Comparison of ENCODE assay signal across 25 cellular contexts in the genomic region with DNA sequence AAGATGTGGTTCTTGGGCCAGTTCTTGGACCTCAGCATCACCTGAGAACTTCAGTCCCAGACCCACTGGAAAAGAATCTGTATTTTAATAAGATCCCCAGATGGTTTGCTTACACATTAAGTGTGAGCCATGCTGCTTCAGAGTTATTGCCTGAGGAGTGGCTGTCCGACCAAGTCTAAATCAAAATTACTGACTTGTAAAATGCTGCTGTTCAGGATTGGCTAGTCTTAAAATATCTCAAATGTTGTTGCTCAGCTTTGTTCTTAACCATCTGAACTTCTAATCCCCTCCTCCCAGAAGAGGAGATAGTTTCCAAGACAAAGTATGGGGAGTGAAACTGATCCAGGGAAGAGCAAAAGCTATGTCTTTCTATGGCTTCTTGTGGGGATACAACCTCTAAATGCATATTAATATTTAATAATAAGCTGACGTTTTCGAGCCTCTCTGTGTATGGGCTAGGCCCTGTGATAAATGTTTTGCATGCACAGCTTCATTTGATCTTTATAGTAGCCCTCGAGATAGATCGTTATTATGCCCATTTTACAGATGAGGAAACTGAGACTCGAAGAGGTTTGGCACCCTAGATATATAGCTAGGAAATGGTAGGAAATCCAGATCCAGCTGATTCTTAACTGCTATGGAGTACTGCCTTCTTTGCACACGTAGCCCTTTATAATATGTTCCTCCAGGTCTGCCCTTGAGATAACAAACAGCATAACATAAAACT. TPM values are rescaled to one million over a fixed set of nuclear protein-coding genes. Genes with fewer than 3 reads are reported as not detected.
DNase-seq lines count a peak whose midpoint lies in the region; ATAC-seq and TF ChIP-seq lines count a peak whose summit lies in the region.
"Had no signal": no experiment of that assay in that cellular context is flagged by ENCODE, and none has a peak within 500 bp of the region (broad histone marks: within the 10 kb centered on the region; RNA-seq: fewer than 3 reads in every experiment).

No MANE protein-coding gene starts in this region.

- ATAC-seq in stimulated activated effector memory CD8-positive, alpha-beta T cell treated with anti-CD3 and anti-CD28 coated beads, Interleukin-12 subunit alpha, Interleukin-12 subunit beta, amount 100 ng/mL, for 72 hours = no peak
- ATAC-seq: CD8-positive, alpha-beta T cell had no signal

- H3K27ac ChIP-seq in epithelial cell of prostate (peak overlapping the region; percentile 12), muscle layer of colon (ENCODE audit: low read depth, low read length) (peak overlapping the region; percentile 13), uterus (peak overlapping the region; percentile 62 to 67), coronary artery (no peak overlapping the region)
- no peak overlapping the region for H3K27ac ChIP-seq in CD8-positive, alpha-beta memory T cell (ENCODE audit: low read depth, low read length)

- no peaks in the 10 kb centered on the region for H3K9me3 Mint-ChIP-seq in stimulated activated effector memory CD8-positive, alpha-beta T cell treated with anti-CD3 and anti-CD28 coated beads, Interleukin-12 subunit alpha, Interleukin-12 subunit beta, amount 100 ng/mL, for 72 hours
- H3K9me3 Mint-ChIP-seq in CD8-positive, alpha-beta memory T cell = no peaks in the 10 kb centered on the region
- H3K9me3 Mint-ChIP-seq: CD8-positive, alpha-beta T cell; IgD-negative memory B cell had no signal

- intact Hi-C loops in uterus (cut with DNase I; ENCODE audit: low total_unique reads) = no loop called here

- peaks cover 54% of the 10 kb centered on the region for H3K4me1 ChIP-seq in muscle layer of colon (ENCODE audit: insufficient read depth, low read length)
- peaks cover 2 to 6% of the 10 kb centered on the region in 2 donors for H3K4me1 ChIP-seq in uterus
- no peaks in the 10 kb centered on the region for H3K4me1 ChIP-seq in CD8-positive, alpha-beta memory T cell (ENCODE audit: insufficient read depth, low read length)

- H3K9ac ChIP-seq in muscle layer of colon (ENCODE audit: low read length) = no peak overlapping the region
- H3K9ac ChIP-seq: SK-N-SH had no signal

- DNase-seq in NCI-H2171 treated with DMSO at 0.1 percent for 48 hours (lab: John Stamatoyannopoulos, UW) = peak; percentile 3
- no peak for DNase-seq in NCI-H2171 (lab: John Stamatoyannopoulos, UW)
- DNase-seq in epithelial cell of prostate (ENCODE audit: low read depth, low spot score) = no peak
- DNase-seq in uterus = no peak
- DNase-seq in coronary artery (ENCODE audit: low spot score) = no peak
- DNase-seq in stimulated activated effector memory CD8-positive, alpha-beta T cell treated with anti-CD3 and anti-CD28 coated beads, Interleukin-12 subunit alpha, Interleukin-12 subunit beta, amount 100 ng/mL, for 72 hours (ENCODE audit: low spot score in 2 of 2) = no peak
- DNase-seq in CD8-positive, alpha-beta memory T cell = no peak
- DNase-seq: 8988T; AML-193; C1 segment of cervical spinal cord; Calu3; CD8-positive, alpha-beta T cell; DMS53; GF-D8; Karpas-422; NCI-H1417 treated with DMSO at 0.1 percent for 48 hours; NCI-H187 treated with DMSO at 0.1 percent for 48 hours; NCI-H2107; NCI-H510A; NCI-H748 treated with DMSO at 0.1 percent for 48 hours; SIG-M5; SK-N-SH had no signal

- TF ChIP-seq CTCF in uterus (IDR thresholded peaks at IDR 0.05) (no peak), coronary artery (IDR thresholded peaks at IDR 0.05) (no peak)

- CTCF ChIA-PET in CD8-positive, alpha-beta memory T cell (lab: Charles Lee) = interaction anchor here (1.3 to 1.6 kb wide), 2 partner anchors 9 to 151 kb away, joined by 3 to 11 read pairs; no protein-coding TSS in a partner anchor

- H3K4me3 Mint-ChIP-seq in stimulated activated effector memory CD8-positive, alpha-beta T cell treated with anti-CD3 and anti-CD28 coated beads, Interleukin-12 subunit alpha, Interleukin-12 subunit beta, amount 100 ng/mL, for 72 hours = no peak overlapping the region
- no peak overlapping the region for H3K4me3 Mint-ChIP-seq in CD8-positive, alpha-beta memory T cell
- H3K4me3 Mint-ChIP-seq: CD8-positive, alpha-beta T cell; IgD-negative memory B cell had no signal

- no peak overlapping the region for H3K27ac Mint-ChIP-seq in stimulated activated effector memory CD8-positive, alpha-beta T cell treated with anti-CD3 and anti-CD28 coated beads, Interleukin-12 subunit alpha, Interleukin-12 subunit beta, amount 100 ng/mL, for 72 hours
- H3K27ac Mint-ChIP-seq in CD8-positive, alpha-beta memory T cell = no peak overlapping the region
- H3K27ac Mint-ChIP-seq: CD8-positive, alpha-beta T cell had no signal

- H3K27me3 ChIP-seq in muscle layer of colon (ENCODE audit: control insufficient read depth in 1 of 2, insufficient read depth in 2 of 2, low read length in 2 of 2) = no peaks in the 10 kb centered on the region
- no peaks in the 10 kb centered on the region for H3K27me3 ChIP-seq in uterus
- no peaks in the 10 kb centered on the region for H3K27me3 ChIP-seq in CD8-positive, alpha-beta memory T cell (ENCODE audit: insufficient read depth, low read length, poor library complexity, severe bottlenecking)

- peaks cover 86% of the 10 kb centered on the region for H3K36me3 ChIP-seq in muscle layer of colon (ENCODE audit: insufficient read depth, low read length)
- no peaks in the 10 kb centered on the region for H3K36me3 ChIP-seq in uterus
- peaks cover 12% of the 10 kb centered on the region for H3K36me3 ChIP-seq in CD8-positive, alpha-beta memory T cell (ENCODE audit: insufficient read depth, low read length)

- H3K9me3 ChIP-seq in muscle layer of colon (ENCODE audit: low read length) = no peaks in the 10 kb centered on the region
- H3K9me3 ChIP-seq in uterus = no peaks in the 10 kb centered on the region
- H3K9me3 ChIP-seq in CD8-positive, alpha-beta memory T cell (ENCODE audit: low read length) = no peaks in the 10 kb centered on the region
- H3K9me3 ChIP-seq: SK-N-SH had no signal

- peaks cover 11% of the 10 kb centered on the region for H3K36me3 Mint-ChIP-seq in stimulated activated effector memory CD8-positive, alpha-beta T cell treated with anti-CD3 and anti-CD28 coated beads, Interleukin-12 subunit alpha, Interleukin-12 subunit beta, amount 100 ng/mL, for 72 hours
- peaks cover 9 to 64% (median 15%) of the 10 kb centered on the region in 3 donors for H3K36me3 Mint-ChIP-seq in CD8-positive, alpha-beta memory T cell

- no peaks in the 10 kb centered on the region for H3K27me3 Mint-ChIP-seq in CD8-positive, alpha-beta memory T cell
- H3K27me3 Mint-ChIP-seq: IgD-negative memory B cell had no signal

- H3K4me3 ChIP-seq in muscle layer of colon (ENCODE audit: low read depth in 1 of 2, low read length in 2 of 2) = no peak overlapping the region
- no peak overlapping the region for H3K4me3 ChIP-seq in uterus
- no peak overlapping the region for H3K4me3 ChIP-seq in coronary artery
- H3K4me3 ChIP-seq in CD8-positive, alpha-beta memory T cell (ENCODE audit: low read length) = no peak overlapping the region

- POLR2A ChIA-PET in CD8-positive, alpha-beta memory T cell (lab: Charles Lee) = no interaction called here

- H3K4me1 Mint-ChIP-seq in stimulated activated effector memory CD8-positive, alpha-beta T cell treated with anti-CD3 and anti-CD28 coated beads, Interleukin-12 subunit alpha, Interleukin-12 subunit beta, amount 100 ng/mL, for 72 hours = peaks cover 7% of the 10 kb centered on the region
- no peaks in the 10 kb centered on the region for H3K4me1 Mint-ChIP-seq in CD8-positive, alpha-beta memory T cell

- TF ChIP-seq POLR2A in uterus (IDR thresholded peaks at IDR 0.05) = no peak

RNA-seq across cellular contexts. Expression of gene DNASE1L3, which starts 52.2 kb away (rescaled TPM):
- total RNA-seq in uterus = 1 to 10 TPM in 3 of 4 donors, under 1 TPM in 1; 0.77 to 3.2 (median 2.4) TPM
- total RNA-seq in CD8-positive, alpha-beta memory T cell = not detected
- not detected for polyA plus RNA-seq in CD8-positive, alpha-beta memory T cell
- total RNA-seq: Calu3; CD8-positive, alpha-beta T cell; M059J had no signal
- polyA plus RNA-seq: SK-N-SH had no signal

Comparison
In these comparisons a context has a peak if more than half of its experiments do, and no peak if none do; other contexts are left out.
1. H3K27ac ChIP-seq: peak in epithelial cell of prostate (single experiment), muscle layer of colon (single experiment) and uterus (2 of 2); none in coronary artery (0 of 2) and CD8-positive, alpha-beta memory T cell (single experiment).